In the genomic region with DNA sequence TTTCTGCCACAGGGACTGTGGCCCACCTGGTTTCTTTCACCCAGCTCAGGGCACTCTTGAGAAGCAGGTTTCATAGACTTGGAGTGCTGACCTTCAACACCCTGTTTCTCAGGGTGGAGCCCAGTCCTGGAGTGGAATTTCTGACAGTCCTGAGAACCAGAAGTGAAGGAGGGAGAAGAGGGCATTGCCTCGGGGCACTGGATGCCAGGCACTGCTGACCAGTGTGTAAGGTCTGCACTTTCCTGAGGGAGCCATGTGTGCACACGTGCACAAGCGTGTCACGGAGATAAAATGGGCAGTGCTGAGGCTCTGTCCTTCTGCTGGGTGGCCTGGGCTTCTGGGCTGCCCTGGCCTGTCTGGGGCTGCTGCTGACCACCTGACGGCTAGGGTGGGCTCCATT, we compare ENCODE assay signal across 14 cellular contexts.
"Had no signal": no experiment of that assay in that cellular context is flagged by ENCODE, and none has a peak within 500 bp of the region (broad histone marks: within the 10 kb centered on the region; RNA-seq: fewer than 3 reads in every experiment).

No MANE protein-coding gene starts in this region.

- ATAC-seq: activated naive CD8-positive, alpha-beta T cell treated with anti-CD3 and anti-CD28 coated beads, Interleukin-2, amount 50 U/mL, for 24 hours; SK-N-SH treated with all-trans-retinoic acid at 6 μM for 48 hours had no signal

- H3K27ac Mint-ChIP-seq: activated naive CD4-positive, alpha-beta T cell treated with anti-CD3 and anti-CD28 coated beads for 36 hours; activated naive CD8-positive, alpha-beta T cell treated with anti-CD3 and anti-CD28 coated beads, Interleukin-2, amount 50 U/mL, for 24 hours; activated T-helper 2 cell treated with anti-CD3 and anti-CD28 coated beads, Interferon-gamma antibody, Interleukin-2, Interleukin-4, amounts not matched to agents 10 μg/mL and 5 μg/mL and 100 μg/mL, durations not matched to agents 14 hours and 24 hours and 36 hours; stimulated activated naive CD8-positive, alpha-beta T cell treated with anti-CD3 and anti-CD28 coated beads, Interleukin-15, Interleukin-2, amounts not matched to agents 100 ng/mL and 50 ng/mL, for 24 hours; type B pancreatic cell had no signal

- H3K9me3 Mint-ChIP-seq: activated naive CD4-positive, alpha-beta T cell treated with anti-CD3 and anti-CD28 coated beads for 36 hours; activated naive CD8-positive, alpha-beta T cell treated with anti-CD3 and anti-CD28 coated beads, Interleukin-2, amount 50 U/mL, for 24 hours; activated T-helper 2 cell treated with anti-CD3 and anti-CD28 coated beads, Interferon-gamma antibody, Interleukin-2, Interleukin-4, amounts not matched to agents 10 μg/mL and 5 μg/mL and 100 μg/mL, durations not matched to agents 14 hours and 24 hours and 36 hours; naive B cell; stimulated activated naive CD8-positive, alpha-beta T cell treated with anti-CD3 and anti-CD28 coated beads, Interleukin-15, Interleukin-2, amounts not matched to agents 100 ng/mL and 50 ng/mL, for 24 hours; type B pancreatic cell had no signal

- H3K9me3 ChIP-seq: neutrophil had no signal

- DNase-seq: activated CD4-positive, alpha-beta T cell treated with anti-CD3 and anti-CD28 coated beads for 1 hour; activated CD4-positive, alpha-beta T cell treated with anti-CD3 and anti-CD28 coated beads, Interleukin-2, amount 50 U/mL, for 48 hours; activated naive CD4-positive, alpha-beta T cell treated with anti-CD3 and anti-CD28 coated beads for 36 hours; activated naive CD8-positive, alpha-beta T cell treated with anti-CD3 and anti-CD28 coated beads, Interleukin-2, amount 50 U/mL, for 24 hours; erythroblast; naive B cell had no signal

- H3K36me3 ChIP-seq: neutrophil had no signal

- H3K4me3 ChIP-seq: hepatocyte, lung, skin epidermis had no signal

- H3K4me1 Mint-ChIP-seq: activated naive CD8-positive, alpha-beta T cell treated with anti-CD3 and anti-CD28 coated beads, Interleukin-2, amount 50 U/mL, for 24 hours; naive B cell had no signal

- H3K36me3 Mint-ChIP-seq: naive B cell, type B pancreatic cell had no signal

- H3K4me3 Mint-ChIP-seq: activated naive CD4-positive, alpha-beta T cell treated with anti-CD3 and anti-CD28 coated beads for 36 hours; activated naive CD8-positive, alpha-beta T cell treated with anti-CD3 and anti-CD28 coated beads, Interleukin-2, amount 50 U/mL, for 24 hours; naive B cell; stimulated activated naive CD8-positive, alpha-beta T cell treated with anti-CD3 and anti-CD28 coated beads, Interleukin-15, Interleukin-2, amounts not matched to agents 100 ng/mL and 50 ng/mL, for 24 hours; type B pancreatic cell had no signal

- H3K27ac ChIP-seq: hepatocyte, neutrophil, skin epidermis had no signal
